Comparison of ENCODE assay signal across 1 cellular context in genomic region chr4:6893449-6894085, GRCh38.
TF ChIP-seq lines count a peak whose summit lies in the region.

No MANE protein-coding gene starts in this region.

TF ChIP-seq in HepG2, 621 proteins besides CTCF, POLR2A, EP300 and RAD21 (continued from another document and continues in another):
- TF ChIP-seq ZIK1 (CRISPR knock-in tag; IDR thresholded peaks at IDR 0.05; ENCODE audit: borderline replicate concordance, low read depth) (no peak), ARHGAP35 (CRISPR knock-in tag; IDR thresholded peaks at IDR 0.05; ENCODE audit: borderline replicate concordance) (no peak), ZNF33B (CRISPR knock-in tag; IDR thresholded peaks at IDR 0.05) (no peak), ASH2L (IDR thresholded peaks at IDR 0.05; ENCODE audit: insufficient read length, low read depth, low read length) (peak; percentile 99), CREBL2 (CRISPR knock-in tag; IDR thresholded peaks at IDR 0.05; ENCODE audit: borderline replicate concordance) (no peak), MEF2D (CRISPR knock-in tag; IDR thresholded peaks at IDR 0.05) (peak; percentile 73; the same call in 1 of the 2 replicates), E2F2 (CRISPR knock-in tag; IDR thresholded peaks at IDR 0.05; ENCODE audit: borderline replicate concordance) (0 out of 2 replicates have a peak, but pooled peaks have one; percentile 39), MTERF4 (CRISPR knock-in tag; IDR thresholded peaks at IDR 0.05) (no peak), KLF11 (CRISPR knock-in tag; IDR thresholded peaks at IDR 0.05) (no peak; the same call in 1 of the 2 replicates), FOSL1 (CRISPR knock-in tag; IDR thresholded peaks at IDR 0.05; ENCODE audit: borderline replicate concordance) (no peak), ZNF451 (CRISPR knock-in tag; IDR thresholded peaks at IDR 0.05) (peak; percentile 83), ZSCAN22 (CRISPR knock-in tag; IDR thresholded peaks at IDR 0.05) (no peak), MZF1 (CRISPR knock-in tag; IDR thresholded peaks at IDR 0.05; ENCODE audit: borderline replicate concordance) (no peak), ZNF746 (CRISPR knock-in tag; IDR thresholded peaks at IDR 0.05) (peak; percentile 78; the same call in 1 of the 2 replicates), MXD4 (CRISPR knock-in tag; IDR thresholded peaks at IDR 0.05) (peak; percentile 76), GLI4 (CRISPR knock-in tag; IDR thresholded peaks at IDR 0.05; ENCODE audit: borderline replicate concordance) (no peak), CREB3 (CRISPR knock-in tag; IDR thresholded peaks at IDR 0.05) (peak; percentile 38; the same call in 1 of the 2 replicates), GABPA (IDR thresholded peaks at IDR 0.05; ENCODE audit: low read depth, low read length) (no peak), GABPA (CRISPR knock-in tag; IDR thresholded peaks at IDR 0.05; ENCODE audit: low read depth) (peak; percentile 63), FOXO4 (CRISPR knock-in tag; conservative IDR thresholded peaks at IDR 0.05) (no peak), ZNF547 (CRISPR knock-in tag; IDR thresholded peaks at IDR 0.05) (no peak; the same call in 1 of the 2 replicates), MXD3 (CRISPR knock-in tag; IDR thresholded peaks at IDR 0.05) (no peak), PHB2 (IDR thresholded peaks at IDR 0.05; ENCODE audit: partially characterized antibody) (no peak), THAP7 (CRISPR knock-in tag; IDR thresholded peaks at IDR 0.05) (no peak), ZNF329 (CRISPR knock-in tag; IDR thresholded peaks at IDR 0.05; ENCODE audit: low read depth) (no peak), SRSF1 (optimal IDR thresholded peaks at IDR 0.05; ENCODE audit: low read depth, low read length) (no peak), ZSCAN20 (CRISPR knock-in tag; IDR thresholded peaks at IDR 0.05; ENCODE audit: borderline replicate concordance) (no peak), SMARCC2 (IDR thresholded peaks at IDR 0.05) (0 out of 2 replicates have a peak, but pooled peaks have one; percentile 24), PRMT3 (CRISPR knock-in tag; IDR thresholded peaks at IDR 0.05; ENCODE audit: borderline replicate concordance, low read depth) (no peak), ZBTB42 (CRISPR knock-in tag; IDR thresholded peaks at IDR 0.05) (no peak), ZNF10 (CRISPR knock-in tag; IDR thresholded peaks at IDR 0.05; ENCODE audit: borderline replicate concordance, low read depth) (no peak), NFATC3 (CRISPR knock-in tag; IDR thresholded peaks at IDR 0.05) (no peak), ZNF326 (CRISPR knock-in tag; IDR thresholded peaks at IDR 0.05; ENCODE audit: borderline replicate concordance) (no peak), NBN (conservative IDR thresholded peaks at IDR 0.05) (no peak), RAD51 (IDR thresholded peaks at IDR 0.05; ENCODE audit: borderline replicate concordance) (no peak; the same call in none of the 2 replicates), ZNF747 (CRISPR knock-in tag; IDR thresholded peaks at IDR 0.05; ENCODE audit: borderline replicate concordance) (peak; percentile 22; the same call in 1 of the 2 replicates), ZNF160 (CRISPR knock-in tag; IDR thresholded peaks at IDR 0.05) (0 out of 2 replicates have a peak, but pooled peaks have one; percentile 27), MTF1 (CRISPR knock-in tag; IDR thresholded peaks at IDR 0.05) (no peak), ZNF383 (CRISPR knock-in tag; IDR thresholded peaks at IDR 0.05; ENCODE audit: borderline replicate concordance) (no peak; the same call in 1 of the 2 replicates), ZNF770 (CRISPR knock-in tag; IDR thresholded peaks at IDR 0.05) (0 out of 2 replicates have a peak, but pooled peaks have one; percentile 14), ZNF331 (CRISPR knock-in tag; IDR thresholded peaks at IDR 0.05) (peak; percentile 96), SETDB1 (CRISPR knock-in tag; IDR thresholded peaks at IDR 0.05; ENCODE audit: borderline replicate concordance) (no peak), MAFK (conservative IDR thresholded peaks at IDR 0.05 in 1 of 2, IDR thresholded peaks at IDR 0.05 in 1 of 2; ENCODE audit: low read length in 2 of 2) (peak; percentile 89 to 97), THRA (CRISPR knock-in tag; IDR thresholded peaks at IDR 0.05; ENCODE audit: borderline replicate concordance) (peak; percentile 80), TEAD3 (CRISPR knock-in tag; optimal IDR thresholded peaks at IDR 0.05; ENCODE audit: borderline replicate concordance) (peak; percentile 97), ZGPAT (CRISPR knock-in tag; IDR thresholded peaks at IDR 0.05) (peak; percentile 98), EED (CRISPR knock-in tag; IDR thresholded peaks at IDR 0.05) (no peak), SMAD1 (CRISPR knock-in tag; IDR thresholded peaks at IDR 0.05; ENCODE audit: borderline replicate concordance, low read depth) (no peak), U2AF2 (IDR thresholded peaks at IDR 0.05; ENCODE audit: low read depth, low read length) (no peak), MIXL1 (CRISPR knock-in tag; IDR thresholded peaks at IDR 0.05) (peak; percentile 88), KDM5B (CRISPR knock-in tag; IDR thresholded peaks at IDR 0.05; ENCODE audit: borderline replicate concordance) (no peak; the same call in 1 of the 2 replicates), DZIP1 (CRISPR knock-in tag; IDR thresholded peaks at IDR 0.05) (no peak), NFYC (CRISPR knock-in tag; IDR thresholded peaks at IDR 0.05) (0 out of 2 replicates have a peak, but pooled peaks have one; percentile 34), ZNF589 (CRISPR knock-in tag; conservative IDR thresholded peaks at IDR 0.05) (no peak), SCMH1 (CRISPR knock-in tag; IDR thresholded peaks at IDR 0.05; ENCODE audit: borderline replicate concordance) (no peak), ZNF546 (CRISPR knock-in tag; conservative IDR thresholded peaks at IDR 0.05) (no peak)
